In the genomic region with DNA sequence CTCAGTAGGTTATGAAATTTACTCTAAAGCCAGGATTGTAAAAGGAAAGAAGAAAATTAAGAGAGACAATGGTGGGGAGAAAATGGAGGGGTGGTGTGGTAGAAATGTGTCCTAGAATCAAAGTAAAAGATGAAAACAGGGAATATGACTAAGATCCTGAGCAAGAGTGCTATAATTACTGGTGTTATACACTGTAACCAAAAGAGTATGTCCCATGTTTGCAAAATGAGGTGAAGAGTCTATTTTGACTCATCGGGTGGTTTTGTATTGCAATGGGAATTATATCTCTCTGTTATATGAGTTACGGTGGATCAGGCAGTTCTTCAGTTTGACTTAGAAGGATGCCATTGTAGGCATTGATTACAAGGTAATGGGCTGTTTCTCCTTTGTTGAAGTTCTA, we compare ENCODE assay signal across 19 cellular contexts. TPM values are rescaled to one million over a fixed set of nuclear protein-coding genes. Genes with fewer than 3 reads are reported as not detected.
DNase-seq lines count a peak whose midpoint lies in the region; ATAC-seq and TF ChIP-seq lines count a peak whose summit lies in the region.
"Had no signal": no experiment of that assay in that cellular context is flagged by ENCODE, and none has a peak within 500 bp of the region (broad histone marks: within the 10 kb centered on the region; RNA-seq: fewer than 3 reads in every experiment).

No MANE protein-coding gene starts in this region.

- no peak overlapping the region for H3K27ac ChIP-seq in A673 (ENCODE audit: low read depth, low read length, poor library complexity, severe bottlenecking)

- peaks cover 66% of the 10 kb centered on the region for H3K4me1 Mint-ChIP-seq in activated T-cell treated with anti-CD3 and anti-CD28 coated beads, Interleukin-2, amount 50 U/mL, for 4 hours (ENCODE audit: low read depth)

- no TSS peak for BruUV-seq in A673 (replicated peaks; lab: Mats Ljungman, UMichigan)

- no peak overlapping the region for H3K4me3 ChIP-seq in epithelial cell of esophagus (ENCODE audit: low read length)
- no peak overlapping the region for H3K4me3 ChIP-seq in A673 (ENCODE audit: low read depth, low read length, poor library complexity, severe bottlenecking)

- H3K9me3 Mint-ChIP-seq in activated T-cell treated with anti-CD3 and anti-CD28 coated beads, Interleukin-2, amount 50 U/mL, for 4 hours: no peaks in the 10 kb centered on the region
- H3K9me3 Mint-ChIP-seq: nephron progenitor cell had no signal

- POLR2A ChIA-PET in A673 (lab: Charles Lee; ENCODE audit: low non-redundant PET): no interaction called here

- intact Hi-C loops in A673 (cut with micrococcal nuclease; ENCODE audit: unreplicated experiment): no loop called here

- H3K4me1 ChIP-seq in A673 (ENCODE audit: insufficient read depth, low read length, poor library complexity, severe bottlenecking): peaks cover 4% of the 10 kb centered on the region

- ATAC-seq in activated T-cell treated with anti-CD3 and anti-CD28 coated beads, Interleukin-2, amount 50 U/mL, for 4 hours: peak; percentile 83
- ATAC-seq in HG02798 (IDR thresholded peaks at IDR 0.05; ENCODE audit: poor library complexity, unreplicated experiment) (peak; percentile 43), GM19455 (IDR thresholded peaks at IDR 0.05; ENCODE audit: unreplicated experiment) (no peak)
- peak; percentile 76 for ATAC-seq in stimulated activated naive CD8-positive, alpha-beta T cell treated with anti-CD3 and anti-CD28 coated beads, Interleukin-15, Interleukin-2, amounts not matched to agents 100 U/mL and 50 U/mL, for 24 hours

- H3K27me3 ChIP-seq in A673 (replicated peaks; ENCODE audit: insufficient read depth, low read depth, low read length, poor library complexity): no peaks in the 10 kb centered on the region

- CTCF ChIA-PET in A673 (lab: Charles Lee): no interaction called here

- no peak for DNase-seq in activated T-cell treated with anti-CD3 and anti-CD28 coated beads, Interleukin-2, amount 50 U/mL, for 4 hours
- no peak for DNase-seq in activated T-cell treated with anti-CD3 and anti-CD28 coated beads, Interleukin-2, amount 50 U/mL, for 48 hours
- DNase-seq in epithelial cell of esophagus (ENCODE audit: low read depth) (peak; percentile 0), A673 (ENCODE audit: low spot score) (no peak), GF-D8 (lab: John Stamatoyannopoulos, UW) (no peak)
- no peak for DNase-seq in stimulated activated naive CD8-positive, alpha-beta T cell treated with anti-CD3 and anti-CD28 coated beads, Interleukin-15, Interleukin-2, amounts not matched to agents 100 U/mL and 50 U/mL, for 24 hours
- DNase-seq: ACHN; activated CD4-positive, alpha-beta T cell treated with anti-CD3 and anti-CD28 coated beads for 48 hours; amygdala; caudate nucleus; DMS79 treated with DMSO at 0.1 percent for 48 hours; Kasumi-1; NCI-H1092 treated with DMSO at 0.1 percent for 48 hours; NCI-H2107; NCI-H526; nephron progenitor cell; stimulated activated CD4-positive, alpha-beta T cell treated with anti-CD3 and anti-CD28 coated beads, Interleukin-2, amount 100 ng/mL, for 24 hours had no signal

- H3K27me3 Mint-ChIP-seq in activated T-cell treated with anti-CD3 and anti-CD28 coated beads, Interleukin-2, amount 50 U/mL, for 4 hours (ENCODE audit: low read depth): no peaks in the 10 kb centered on the region

- no peaks in the 10 kb centered on the region for H3K9me3 ChIP-seq in A673 (ENCODE audit: low read depth, low read length, poor library complexity, severe bottlenecking)

- TF ChIP-seq CTCF in epithelial cell of esophagus (IDR thresholded peaks at IDR 0.05; ENCODE audit: insufficient read depth, low read depth, low read length, missing control alignments): no peak
- TF ChIP-seq CTCF in A673 (conservative IDR thresholded peaks at IDR 0.05; ENCODE audit: low read depth, low read length): no peak

- H3K36me3 Mint-ChIP-seq in activated T-cell treated with anti-CD3 and anti-CD28 coated beads, Interleukin-2, amount 50 U/mL, for 4 hours (ENCODE audit: insufficient read depth): peaks cover 24% of the 10 kb centered on the region

- no peak overlapping the region for H3K4me3 Mint-ChIP-seq in activated T-cell treated with anti-CD3 and anti-CD28 coated beads, Interleukin-2, amount 50 U/mL, for 4 hours
- H3K4me3 Mint-ChIP-seq: nephron progenitor cell had no signal

- H3K36me3 ChIP-seq in A673 (ENCODE audit: insufficient read depth, low read length, poor library complexity, severe bottlenecking): no peaks in the 10 kb centered on the region

RNA-seq across cellular contexts. Expression of a gene that starts 8.5 kb away (rescaled TPM):
- 10 to 100 TPM; 10.0 to 13.5 (median 11.8) TPM for total RNA-seq in activated T-cell treated with anti-CD3 and anti-CD28 coated beads, Interleukin-2, amount 50 U/mL, for 4 hours
- 39.3 and 40.8 TPM in 2 replicates for total RNA-seq in A673 (2021)
